Comparison of ENCODE assay signal across 25 cellular contexts in the genomic region with DNA sequence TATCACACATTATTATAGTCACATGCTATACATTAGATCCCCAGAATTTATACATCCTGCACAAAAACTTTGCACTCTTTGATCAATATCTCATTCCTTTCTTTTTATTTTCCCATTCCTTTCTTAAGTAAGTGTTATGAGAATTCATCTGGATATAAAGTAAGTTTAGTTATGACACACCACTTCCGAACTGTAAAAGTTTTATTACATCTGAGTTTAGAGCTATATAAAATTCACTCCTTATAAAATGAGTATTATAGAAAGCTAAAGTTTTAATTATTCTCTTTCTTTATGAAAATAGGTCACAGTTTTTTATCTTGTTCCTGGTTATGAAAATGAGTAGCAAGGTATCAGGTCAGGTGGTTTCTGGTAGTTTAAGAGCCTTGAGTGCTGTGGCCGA.
DNase-seq lines count a peak whose midpoint lies in the region; FAIRE-seq and TF ChIP-seq lines count a peak whose summit lies in the region.
"Had no signal": no experiment of that assay in that cellular context is flagged by ENCODE, and none has a peak within 500 bp of the region (broad histone marks: within the 10 kb centered on the region; RNA-seq: fewer than 3 reads in every experiment).

No MANE protein-coding gene starts in this region.

- TF ChIP-seq CTCF in D721Med (IDR thresholded peaks at IDR 0.05; ENCODE audit: insufficient read depth, missing control alignments) (no peak), osteoblast (IDR thresholded peaks at IDR 0.05; ENCODE audit: extremely low read depth, low read depth, low read length) (no peak), smooth muscle cell (IDR thresholded peaks at IDR 0.05; ENCODE audit: borderline replicate concordance, insufficient read depth, poor library complexity, severe bottlenecking) (no peak), type B pancreatic cell (conservative IDR thresholded peaks at IDR 0.05) (no peak)

- no peak overlapping the region for H2BK5ac ChIP-seq in mesenchymal stem cell (ENCODE audit: low read depth, low read length, poor library complexity, severe bottlenecking)

- H3K27me3 Mint-ChIP-seq in type B pancreatic cell: no peaks in the 10 kb centered on the region
- H3K27me3 Mint-ChIP-seq: B cell; CD4-positive, CD25-positive, alpha-beta regulatory T cell had no signal

- H3K4me2 ChIP-seq in mesenchymal stem cell (ENCODE audit: low read length, poor library complexity, severe bottlenecking) (no peak overlapping the region), osteoblast (ENCODE audit: insufficient read depth, low read length) (no peak overlapping the region), smooth muscle cell (peak overlapping the region; percentile 36)
- H3K4me2 ChIP-seq: BLaER1 had no signal

- H3K27ac Mint-ChIP-seq in type B pancreatic cell: no peak overlapping the region
- H3K27ac Mint-ChIP-seq: B cell; CD4-positive, CD25-positive, alpha-beta regulatory T cell had no signal

- H3K36me3 ChIP-seq in mesenchymal stem cell (ENCODE audit: control insufficient read depth in 1 of 2, insufficient read depth in 2 of 2, low read depth in 1 of 2, low read length in 2 of 2) (no peaks in the 10 kb centered on the region), osteoblast (ENCODE audit: insufficient read depth, low read length) (no peaks in the 10 kb centered on the region), smooth muscle cell (ENCODE audit: low read depth) (no peaks in the 10 kb centered on the region)
- H3K36me3 ChIP-seq: BLaER1 had no signal

- no peaks in the 10 kb centered on the region for H3F3A ChIP-seq in smooth muscle cell (ENCODE audit: low read depth)

- H4K8ac ChIP-seq in mesenchymal stem cell (ENCODE audit: low read length): no peak overlapping the region

- H3K79me2 ChIP-seq in osteoblast (ENCODE audit: insufficient read depth, low read length) (no peaks in the 10 kb centered on the region), smooth muscle cell (ENCODE audit: low read depth) (no peaks in the 10 kb centered on the region)

- peak overlapping the region; percentile 78 for H3K9ac ChIP-seq in mesenchymal stem cell (ENCODE audit: low read length)
- H3K9ac ChIP-seq in smooth muscle cell (ENCODE audit: low read depth): no peak overlapping the region
- H3K9ac ChIP-seq: BLaER1, GM23248 had no signal

- H3K36me3 Mint-ChIP-seq in type B pancreatic cell: no peaks in the 10 kb centered on the region
- H3K36me3 Mint-ChIP-seq: CD4-positive, CD25-positive, alpha-beta regulatory T cell had no signal

- no peaks in the 10 kb centered on the region for H3K4me1 ChIP-seq in mesenchymal stem cell (ENCODE audit: control insufficient read depth, insufficient read depth, low read depth, low read length)
- H3K4me1 ChIP-seq in osteoblast (ENCODE audit: insufficient read depth, low read length): peaks cover 16% of the 10 kb centered on the region
- H3K4me1 ChIP-seq in smooth muscle cell (ENCODE audit: low read depth): no peaks in the 10 kb centered on the region
- H3K4me1 ChIP-seq: Caco-2 had no signal

- no peak overlapping the region for H3K23ac ChIP-seq in mesenchymal stem cell (ENCODE audit: low read length in 2 of 2)

- no peak overlapping the region for H3K4ac ChIP-seq in mesenchymal stem cell (ENCODE audit: low read depth in 1 of 2, low read length in 2 of 2)

- no peak overlapping the region for H3K14ac ChIP-seq in mesenchymal stem cell (ENCODE audit: low read length in 2 of 2)

- no peaks in the 10 kb centered on the region for H4K20me1 ChIP-seq in osteoblast (ENCODE audit: insufficient read depth, low read length)
- H4K20me1 ChIP-seq in smooth muscle cell (ENCODE audit: low read depth): no peaks in the 10 kb centered on the region
- H4K20me1 ChIP-seq: BLaER1 had no signal

- no peak overlapping the region for H3K18ac ChIP-seq in mesenchymal stem cell (ENCODE audit: low read depth in 1 of 2, low read length in 2 of 2)

- no peaks in the 10 kb centered on the region for H3K4me1 Mint-ChIP-seq in type B pancreatic cell (ENCODE audit: unreplicated experiment)
- H3K4me1 Mint-ChIP-seq: B cell; CD4-positive, CD25-positive, alpha-beta regulatory T cell had no signal

- no CpG with 5 or more reads among the region's 2 CpGs for WGBS in mesenchymal stem cell
- WGBS in smooth muscle cell (ENCODE audit: low lambda C conversion rate): 92% methylated on average over 2 of the region's 2 CpGs

- H3K27ac ChIP-seq in mesenchymal stem cell (ENCODE audit: low read length, poor library complexity, severe bottlenecking) (no peak overlapping the region), osteoblast (ENCODE audit: low read depth, low read length) (peak overlapping the region; percentile 91), smooth muscle cell (ENCODE audit: low read depth) (no peak overlapping the region)
- H3K27ac ChIP-seq: 22Rv1, BLaER1, C4-2B had no signal

- H2AFZ ChIP-seq in mesenchymal stem cell (ENCODE audit: low read depth, low read length) (no peak overlapping the region), osteoblast (ENCODE audit: low read length) (no peak overlapping the region), smooth muscle cell (ENCODE audit: low read depth) (no peak overlapping the region)
- H2AFZ ChIP-seq: GM23248 had no signal

- H3K4me3 ChIP-seq in mesenchymal stem cell (ENCODE audit: insufficient read depth in 1 of 2, low read depth in 1 of 2, low read length in 2 of 2) (no peak overlapping the region), osteoblast (ENCODE audit: insufficient read depth, low read length) (no peak overlapping the region), smooth muscle cell (no peak overlapping the region)
- H3K4me3 ChIP-seq: BLaER1, GM12878, GM23248 had no signal

- no peak overlapping the region for H4K91ac ChIP-seq in mesenchymal stem cell (ENCODE audit: low read length)

- H2BK12ac ChIP-seq in mesenchymal stem cell (ENCODE audit: low read length in 2 of 2): no peak overlapping the region

- no peak overlapping the region for H2AK5ac ChIP-seq in mesenchymal stem cell (ENCODE audit: low read length, severe bottlenecking)

- H3K4me3 Mint-ChIP-seq in type B pancreatic cell: no peak overlapping the region
- H3K4me3 Mint-ChIP-seq: B cell; CD4-positive, CD25-positive, alpha-beta regulatory T cell had no signal

- H3K9me3 ChIP-seq in mesenchymal stem cell (ENCODE audit: control insufficient read depth, low read length) (no peaks in the 10 kb centered on the region), osteoblast (ENCODE audit: low read depth, low read length) (no peaks in the 10 kb centered on the region), smooth muscle cell (replicated peaks; ENCODE audit: low read depth) (no peaks in the 10 kb centered on the region)
- H3K9me3 ChIP-seq: BLaER1, Caco-2 had no signal

- H2BK15ac ChIP-seq in mesenchymal stem cell (ENCODE audit: low read depth, poor library complexity, severe bottlenecking): no peak overlapping the region

- no peak for DNase-seq in D721Med (ENCODE audit: insufficient read length, low spot score)
- DNase-seq in mesenchymal stem cell: peak; percentile 0
- DNase-seq in osteoblast (ENCODE audit: insufficient read length, low spot score, missing footprints): no peak
- no peak for DNase-seq in smooth muscle cell (lab: John Stamatoyannopoulos, UW; ENCODE audit: unreplicated experiment)
- no peak for DNase-seq in RKO (ENCODE audit: low spot score)
- no peak for DNase-seq in middle frontal gyrus (ENCODE audit: extremely low spot score, low spot score)
- DNase-seq in putamen (ENCODE audit: low spot score): no peak
- no peak for DNase-seq in type B pancreatic cell (ENCODE audit: extremely low spot score, unreplicated experiment)
- DNase-seq: Caco-2; CD4-positive, CD25-positive, alpha-beta regulatory T cell; DMS 273 treated with DMSO at 0.1 percent for 48 hours; DMS79; EL; GDM1; H7; HCEC 1CT had no signal

- H3K79me1 ChIP-seq in mesenchymal stem cell (replicated peaks; ENCODE audit: low read length, poor library complexity, severe bottlenecking): no peaks in the 10 kb centered on the region

- FAIRE-seq in D721Med (lab: Jason Lieb, UNC): peak; percentile 67
- FAIRE-seq: A204.1, GM12878, GM19239, H1 had no signal

- H3K9me3 Mint-ChIP-seq in type B pancreatic cell: no peaks in the 10 kb centered on the region

- H2BK120ac ChIP-seq in mesenchymal stem cell (ENCODE audit: low read depth, low read length): no peak overlapping the region

- no peaks in the 10 kb centered on the region for H3K27me3 ChIP-seq in mesenchymal stem cell (ENCODE audit: control insufficient read depth in 1 of 2, insufficient read depth in 1 of 2, low read length in 2 of 2)
- H3K27me3 ChIP-seq in osteoblast (ENCODE audit: insufficient read depth, low read length): no peaks in the 10 kb centered on the region
- no peaks in the 10 kb centered on the region for H3K27me3 ChIP-seq in smooth muscle cell (ENCODE audit: low read depth)
- H3K27me3 ChIP-seq: BLaER1 had no signal
